In genomic region chr9:93826905-93827544, GRCh38 we compare ENCODE assay signal across 11 cellular contexts.
DNase-seq lines count a peak whose midpoint lies in the region; ATAC-seq, FAIRE-seq and TF ChIP-seq lines count a peak whose summit lies in the region.
"Had no signal": no experiment of that assay in that cellular context is flagged by ENCODE, and none has a peak within 500 bp of the region (broad histone marks: within the 10 kb centered on the region; RNA-seq: fewer than 3 reads in every experiment).

No MANE protein-coding gene starts in this region.

- intact Hi-C loops in Right ventricle myocardium inferior (cut with DNase I): loop anchor here (5.0 kb wide), 1 partner anchor 135 kb away; no protein-coding TSS in a partner anchor
- intact Hi-C loops in left colon (cut with DNase I, micrococcal nuclease): no loop called here

- DNase-seq in Right ventricle myocardium inferior (ENCODE audit: missing footprints): no peak
- DNase-seq in right atrium auricular region (ENCODE audit: low spot score): no peak
- DNase-seq in activated CD8-positive, alpha-beta T cell treated with anti-CD3 and anti-CD28 coated beads, Interleukin-2, amount 10 ng/mL, durations not matched to agents 7 days and 5 days: no peak
- DNase-seq in left colon: no peak
- DNase-seq in thoracic aorta (ENCODE audit: low spot score): no peak
- no peak for DNase-seq in RKO (ENCODE audit: low spot score)
- no peak for DNase-seq in GM12892 (ENCODE audit: insufficient read length)

- H3K27me3 ChIP-seq in right atrium auricular region (no peaks in the 10 kb centered on the region), thoracic aorta (replicated peaks; ENCODE audit: insufficient read depth) (no peaks in the 10 kb centered on the region)

- no peak overlapping the region for H3K4me3 ChIP-seq in right atrium auricular region
- peak overlapping the region; percentile 76 for H3K4me3 ChIP-seq in thoracic aorta
- H3K4me3 ChIP-seq: SK-N-MC had no signal

- POLR2A ChIA-PET in activated CD8-positive, alpha-beta T cell treated with anti-CD3 and anti-CD28 coated beads, Interleukin-2, amount 10 ng/mL, durations not matched to agents 7 days and 5 days (lab: Charles Lee): no interaction called here

- no peak overlapping the region for H3K27ac Mint-ChIP-seq in activated CD8-positive, alpha-beta T cell treated with anti-CD3 and anti-CD28 coated beads, Interleukin-2, amount 10 ng/mL, durations not matched to agents 7 days and 5 days
- H3K27ac Mint-ChIP-seq: activated naive CD4-positive, alpha-beta T cell treated with anti-CD3 and anti-CD28 coated beads for 36 hours had no signal

- H3K36me3 Mint-ChIP-seq in activated CD8-positive, alpha-beta T cell treated with anti-CD3 and anti-CD28 coated beads, Interleukin-2, amount 10 ng/mL, durations not matched to agents 7 days and 5 days (ENCODE audit: low read depth): no peaks in the 10 kb centered on the region

- TF ChIP-seq CTCF in right atrium auricular region (IDR thresholded peaks at IDR 0.05): no peak
- TF ChIP-seq CTCF in thoracic aorta (IDR thresholded peaks at IDR 0.05): no peak

- H3K4me1 ChIP-seq in right atrium auricular region (peaks cover 0 to 4% of the 10 kb centered on the region in 2 donors), thoracic aorta (ENCODE audit: control insufficient read depth in 1 of 2, low read depth in 2 of 2) (peaks cover 0 to 22% of the 10 kb centered on the region in 2 donors)

- no peaks in the 10 kb centered on the region for H3K36me3 ChIP-seq in right atrium auricular region
- no peaks in the 10 kb centered on the region for H3K36me3 ChIP-seq in thoracic aorta

- H3K9me3 ChIP-seq in right atrium auricular region (peaks cover 0 to 12% of the 10 kb centered on the region in 2 donors), thoracic aorta (no peaks in the 10 kb centered on the region)

- no peaks in the 10 kb centered on the region for H3K9me3 Mint-ChIP-seq in activated CD8-positive, alpha-beta T cell treated with anti-CD3 and anti-CD28 coated beads, Interleukin-2, amount 10 ng/mL, durations not matched to agents 7 days and 5 days (ENCODE audit: insufficient read depth)
- H3K9me3 Mint-ChIP-seq: activated naive CD4-positive, alpha-beta T cell treated with anti-CD3 and anti-CD28 coated beads for 36 hours; neural crest cell had no signal

- H3K4me3 Mint-ChIP-seq in activated CD8-positive, alpha-beta T cell treated with anti-CD3 and anti-CD28 coated beads, Interleukin-2, amount 10 ng/mL, durations not matched to agents 7 days and 5 days: no peak overlapping the region
- H3K4me3 Mint-ChIP-seq: neural crest cell had no signal

- CTCF ChIA-PET in activated CD8-positive, alpha-beta T cell treated with anti-CD3 and anti-CD28 coated beads, Interleukin-2, amount 10 ng/mL, durations not matched to agents 7 days and 5 days (lab: Charles Lee): interaction anchor here (1.0 kb wide), 4 partner anchors 12 to 135 kb away, joined by 3 to 5 read pairs (median 4); no protein-coding TSS in a partner anchor

- H3K4me1 Mint-ChIP-seq in activated CD8-positive, alpha-beta T cell treated with anti-CD3 and anti-CD28 coated beads, Interleukin-2, amount 10 ng/mL, durations not matched to agents 7 days and 5 days (ENCODE audit: low read depth): peaks cover 3% of the 10 kb centered on the region
- H3K4me1 Mint-ChIP-seq: neural crest cell had no signal

- no peak for TF ChIP-seq POLR2A in GM12892 (IDR thresholded peaks at IDR 0.05; ENCODE audit: low read depth, low read length)

- ATAC-seq in Right ventricle myocardium inferior (peak; percentile 10), left colon (peak; percentile 33), thoracic aorta (ENCODE audit: insufficient number of reproducible peaks, low FRiP score, low read depth) (no peak), GM19467 (IDR thresholded peaks at IDR 0.05; ENCODE audit: unreplicated experiment) (no peak)
- ATAC-seq in activated CD8-positive, alpha-beta T cell treated with anti-CD3 and anti-CD28 coated beads, Interleukin-2, amount 10 ng/mL, durations not matched to agents 7 days and 5 days: peak; percentile 24

- H3K27me3 Mint-ChIP-seq in activated CD8-positive, alpha-beta T cell treated with anti-CD3 and anti-CD28 coated beads, Interleukin-2, amount 10 ng/mL, durations not matched to agents 7 days and 5 days (ENCODE audit: low read depth): peaks cover 27% of the 10 kb centered on the region

- H3K27ac ChIP-seq in right atrium auricular region (no peak overlapping the region), thoracic aorta (no peak overlapping the region)
- H3K27ac ChIP-seq: SK-N-MC had no signal

- no peak for FAIRE-seq in GM12892 (lab: Jason Lieb, UNC)

Comparison
In these comparisons a context has a peak if more than half of its experiments do, and no peak if none do; other contexts are left out.
1. ATAC-seq: peak in Right ventricle myocardium inferior (single experiment), activated CD8-positive, alpha-beta T cell treated with anti-CD3 and anti-CD28 coated beads, Interleukin-2, amount 10 ng/mL, durations not matched to agents 7 days and 5 days (single experiment) and left colon (single experiment); none in thoracic aorta (single experiment) and GM19467 (single experiment).